In genomic region chr2:60556441-60556997, GRCh38 we compare ENCODE assay signal across 8 cellular contexts. TPM values are rescaled to one million over a fixed set of nuclear protein-coding genes. Genes with fewer than 3 reads are reported as not detected.
DNase-seq lines count a peak whose midpoint lies in the region; ATAC-seq and TF ChIP-seq lines count a peak whose summit lies in the region.

No MANE protein-coding gene starts in this region.

- ATAC-seq in natural killer cell, result no peak
- no peak for ATAC-seq in GM19397 (IDR thresholded peaks at IDR 0.05; ENCODE audit: unreplicated experiment)
- ATAC-seq in GM19351 (IDR thresholded peaks at IDR 0.05; ENCODE audit: unreplicated experiment), result no peak

- peak overlapping the region in 53 of 59 donors; percentile 13 to 89 (median 73) for H3K27ac ChIP-seq in dorsolateral prefrontal cortex

- no peaks in the 10 kb centered on the region for H3K9me3 ChIP-seq in Loucy (ENCODE audit: insufficient read depth, low read depth, low read length)

- intact Hi-C loops in dorsolateral prefrontal cortex (cut with DNase I) (loop anchor here (10.0 kb wide), 1 partner anchor 1792 kb away; no protein-coding TSS in a partner anchor), natural killer cell (cut with micrococcal nuclease) (no loop called here)

- no peaks in the 10 kb centered on the region for H3K9me2 ChIP-seq in Loucy (replicated peaks; ENCODE audit: low read depth, low read length)

- H3K4me3 Mint-ChIP-seq in natural killer cell, result peak overlapping the region; percentile 37

- H3K4me2 ChIP-seq in Loucy (ENCODE audit: low read depth, low read length, poor library complexity, severe bottlenecking), result peak overlapping the region; percentile 80

- peaks cover 19% of the 10 kb centered on the region for H3K27me3 ChIP-seq in Loucy (ENCODE audit: insufficient read depth, low read length, poor library complexity, severe bottlenecking)
- H3K27me3 ChIP-seq in dorsolateral prefrontal cortex, result peaks cover 0 to 54% (median 9%) of the 10 kb centered on the region in 45 donors

- H3K4me1 ChIP-seq in Loucy (ENCODE audit: insufficient read depth, low read length, poor library complexity, severe bottlenecking), result peaks cover 19% of the 10 kb centered on the region

- peaks cover 25 to 48% of the 10 kb centered on the region in 2 donors for H3K4me1 Mint-ChIP-seq in natural killer cell

- H4K20me1 ChIP-seq in Loucy (ENCODE audit: insufficient read depth, low read length, poor library complexity, severe bottlenecking), result peaks cover 4% of the 10 kb centered on the region

- H3K79me2 ChIP-seq in Loucy (ENCODE audit: insufficient read depth, low read length), result peaks cover 16% of the 10 kb centered on the region; the same call in 1 of the 2 replicates

- peaks cover 57 to 58% of the 10 kb centered on the region in 2 donors for H3K27me3 Mint-ChIP-seq in natural killer cell (ENCODE audit: low read depth in 2 of 2)

- H3K4me3 ChIP-seq in Loucy (ENCODE audit: low read length, poor library complexity, severe bottlenecking), result peak overlapping the region; percentile 93
- H3K4me3 ChIP-seq in dorsolateral prefrontal cortex, result peak overlapping the region in 57 of 59 donors; percentile 12 to 91 (median 74)

- peak; percentile 11 for DNase-seq in Daoy (ENCODE audit: low read depth)
- DNase-seq in dorsolateral prefrontal cortex, result no peak
- no peak for DNase-seq in natural killer cell
- DNase-seq in NCI-H774 (lab: John Stamatoyannopoulos, UW), result no peak
- no peak for DNase-seq in iPS-NIHi7 (ENCODE audit: extremely low spot score)

- H3K9me3 Mint-ChIP-seq in natural killer cell, result no peaks in the 10 kb centered on the region

- no peaks in the 10 kb centered on the region for H3K36me3 ChIP-seq in Loucy (ENCODE audit: insufficient read depth, low read length)

- no peaks in the 10 kb centered on the region for H3K36me3 Mint-ChIP-seq in natural killer cell

- peak overlapping the region; percentile 72 for H3K9ac ChIP-seq in Loucy (ENCODE audit: low read depth, low read length, poor library complexity, severe bottlenecking)

- no peaks in the 10 kb centered on the region for H3F3A ChIP-seq in Loucy (ENCODE audit: low read depth)

- peak overlapping the region; percentile 38 for H2AFZ ChIP-seq in Loucy (ENCODE audit: low read length)

- H3K27ac Mint-ChIP-seq in natural killer cell, result no peak overlapping the region

- TF ChIP-seq CTCF in Loucy (conservative IDR thresholded peaks at IDR 0.05; ENCODE audit: low read length), result no peak
- no peak for TF ChIP-seq CTCF in dorsolateral prefrontal cortex (IDR thresholded peaks at IDR 0.05 in 54 of 56, conservative IDR thresholded peaks at IDR 0.05 in 2 of 56; ENCODE audit: low read depth in 1 of 56, partially characterized antibody in 56 of 56)
- TF ChIP-seq CTCF in natural killer cell (IDR thresholded peaks at IDR 0.05), result no peak

RNA-seq across cellular contexts. Expression of gene BCL11A, which starts 3.1 kb away (rescaled TPM):
- 4.5 and 7.8 TPM in 2 replicates for total RNA-seq in Daoy (2014; rRNA removed; shearing (Covaris generic))
- total RNA-seq in dorsolateral prefrontal cortex (100 to 1,000 TPM in 76 of 120 experiments, 10 to 100 TPM in 44; 33.4 to 157 (median 108) TPM), natural killer cell (1 to 10 TPM; 2.6 to 3.5 (median 3.0) TPM)
